Comparison of ENCODE assay signal across 31 cellular contexts in genomic region chr22:23446796-23447350, GRCh38.
"Had no signal": no experiment of that assay in that cellular context is flagged by ENCODE, and none has a peak within 500 bp of the region (broad histone marks: within the 10 kb centered on the region; RNA-seq: fewer than 3 reads in every experiment).

No MANE protein-coding gene starts in this region.

- FAIRE-seq: endometrium, frontal cortex had no signal

- H3K27ac ChIP-seq: adrenal gland, breast epithelium, cardiac muscle cell, colonic mucosa had no signal

- H3K27ac Mint-ChIP-seq: activated CD4-positive, alpha-beta T cell treated with anti-CD3 and anti-CD28 coated beads for 36 hours; activated CD4-positive, alpha-beta T cell treated with anti-CD3 and anti-CD28 coated beads, Interleukin-2, amount 10 ng/mL, durations not matched to agents 24 days and 14 days; activated CD8-positive, alpha-beta T cell treated with anti-CD3 and anti-CD28 coated beads for 36 hours; activated naive CD4-positive, alpha-beta T cell treated with anti-CD3 and anti-CD28 coated beads for 36 hours; activated naive CD4-positive, alpha-beta T cell treated with anti-CD3 and anti-CD28 coated beads, Interleukin-2, amount 50 U/mL, for 24 hours; activated naive CD8-positive, alpha-beta T cell treated with anti-CD3 and anti-CD28 coated beads for 36 hours; activated naive CD8-positive, alpha-beta T cell treated with anti-CD3 and anti-CD28 coated beads, Interleukin-2, amount 50 U/mL, for 24 hours; activated T-helper 2 cell treated with anti-CD3 and anti-CD28 coated beads, Interferon-gamma antibody, Interleukin-2, Interleukin-4, amounts not matched to agents 10 μg/mL and 5 μg/mL and 100 μg/mL, durations not matched to agents 14 hours and 24 hours and 36 hours; T-helper 17 cell; T-helper 2 cell treated with Interferon-gamma antibody and Interleukin-4, amounts not matched to agents 5 μg/mL and 100 μg/mL, for 36 hours had no signal

- H3K4me1 Mint-ChIP-seq: activated CD4-positive, alpha-beta T cell treated with anti-CD3 and anti-CD28 coated beads, Interleukin-2, amount 10 ng/mL, durations not matched to agents 24 days and 14 days; activated naive CD4-positive, alpha-beta T cell treated with anti-CD3 and anti-CD28 coated beads, Interleukin-2, amount 50 U/mL, for 24 hours; activated naive CD8-positive, alpha-beta T cell treated with anti-CD3 and anti-CD28 coated beads for 36 hours; T-helper 17 cell had no signal

- H3K9me3 ChIP-seq: adrenal gland, colonic mucosa had no signal

- H3K27me3 Mint-ChIP-seq: activated CD4-positive, alpha-beta T cell treated with anti-CD3 and anti-CD28 coated beads for 36 hours; activated naive CD4-positive, alpha-beta T cell treated with anti-CD3 and anti-CD28 coated beads, Interleukin-2, amount 50 U/mL, for 24 hours; activated naive CD8-positive, alpha-beta T cell treated with anti-CD3 and anti-CD28 coated beads for 36 hours had no signal

- H3K4me3 Mint-ChIP-seq: activated CD4-positive, alpha-beta T cell treated with anti-CD3 and anti-CD28 coated beads for 36 hours; activated CD4-positive, alpha-beta T cell treated with anti-CD3 and anti-CD28 coated beads, Interleukin-2, amount 10 ng/mL, durations not matched to agents 24 days and 14 days; activated CD8-positive, alpha-beta T cell treated with anti-CD3 and anti-CD28 coated beads for 36 hours; activated naive CD4-positive, alpha-beta T cell treated with anti-CD3 and anti-CD28 coated beads for 36 hours; activated naive CD4-positive, alpha-beta T cell treated with anti-CD3 and anti-CD28 coated beads, Interleukin-2, amount 50 U/mL, for 24 hours; activated naive CD8-positive, alpha-beta T cell treated with anti-CD3 and anti-CD28 coated beads for 36 hours; activated naive CD8-positive, alpha-beta T cell treated with anti-CD3 and anti-CD28 coated beads, Interleukin-2, amount 50 U/mL, for 24 hours; activated T-cell treated with anti-CD3 and anti-CD28 coated beads, Interleukin-2, amount 50 U/mL, for 4 hours; brain; T-helper 17 cell; T-helper 2 cell treated with Interferon-gamma antibody and Interleukin-4, amounts not matched to agents 5 μg/mL and 100 μg/mL, for 36 hours had no signal

- H3K4me1 ChIP-seq: adrenal gland, breast epithelium, colonic mucosa had no signal

- ATAC-seq: activated CD4-positive, alpha-beta T cell treated with anti-CD3 and anti-CD28 coated beads for 36 hours; activated CD8-positive, alpha-beta T cell treated with anti-CD3 and anti-CD28 coated beads for 36 hours; activated naive CD8-positive, alpha-beta T cell treated with anti-CD3 and anti-CD28 coated beads, Interleukin-2, amount 50 U/mL, for 24 hours; activated T-cell treated with anti-CD3 and anti-CD28 coated beads, Interleukin-2, amount 50 U/mL, for 4 hours; esophagus mucosa; T-helper 17 cell had no signal

- H3K36me3 ChIP-seq: adrenal gland, breast epithelium, cardiac muscle cell, colonic mucosa had no signal

- H3K4me3 ChIP-seq: adrenal gland, breast epithelium, cardiac muscle cell, colonic mucosa had no signal

- H3K27me3 ChIP-seq: adrenal gland, breast epithelium, cardiac muscle cell, colonic mucosa had no signal

- DNase-seq: activated CD4-positive, alpha-beta T cell treated with anti-CD3 and anti-CD28 coated beads for 36 hours; activated CD4-positive, alpha-beta T cell treated with anti-CD3 and anti-CD28 coated beads, Interleukin-2, amount 10 ng/mL, durations not matched to agents 24 days and 14 days; activated CD4-positive, CD25-positive, alpha-beta regulatory T cell; activated CD4-positive, CD25-positive, alpha-beta regulatory T cell treated with anti-CD3 and anti-CD28 coated beads, Interleukin-2, amount 50 U/mL, for 72 hours; activated CD8-positive, alpha-beta memory T cell treated with anti-CD3 and anti-CD28 coated beads for 24 hours; activated CD8-positive, alpha-beta T cell treated with anti-CD3 and anti-CD28 coated beads for 36 hours; activated effector memory CD4-positive, alpha-beta T cell treated with anti-CD3 and anti-CD28 coated beads, Interleukin-2, amount 50 U/mL, for 16 hours; activated naive CD4-positive, alpha-beta T cell treated with anti-CD3 and anti-CD28 coated beads for 36 hours; activated naive CD8-positive, alpha-beta T cell treated with anti-CD3 and anti-CD28 coated beads for 36 hours; activated naive CD8-positive, alpha-beta T cell treated with anti-CD3 and anti-CD28 coated beads, Interleukin-2, amount 50 U/mL, for 24 hours; activated T-cell treated with anti-CD3 and anti-CD28 coated beads, Interleukin-2, amount 50 U/mL, for 4 hours; adrenal gland; amygdala; aorta; central memory CD4-positive, alpha-beta T cell; cerebellar nuclear complex; colonic mucosa; effector CD8-positive, alpha-beta T cell; foreskin fibroblast; T-helper 1 cell; T-helper 17 cell; T1000 had no signal

- H3K9me3 Mint-ChIP-seq: activated naive CD4-positive, alpha-beta T cell treated with anti-CD3 and anti-CD28 coated beads, Interleukin-2, amount 50 U/mL, for 24 hours had no signal
